ENCODE assay signal across 11 cellular contexts in genomic region chr13:42524487-42525034, GRCh38. TPM values are rescaled to one million over a fixed set of nuclear protein-coding genes. Genes with fewer than 3 reads are reported as not detected.
DNase-seq lines count a peak whose midpoint lies in the region; ATAC-seq and TF ChIP-seq lines count a peak whose summit lies in the region.
"Had no signal": no experiment of that assay in that cellular context is flagged by ENCODE, and none has a peak within 500 bp of the region (broad histone marks: within the 10 kb centered on the region; RNA-seq: fewer than 3 reads in every experiment).

No MANE protein-coding gene starts in this region.

- H3K9me3 Mint-ChIP-seq in HFFc6: no peaks in the 10 kb centered on the region; the same call in 1 of the 2 replicates

- no peaks in the 10 kb centered on the region for H3K36me3 Mint-ChIP-seq in HFFc6 (ENCODE audit: low read depth)

- H3K4me1 ChIP-seq in right atrium auricular region: no peaks in the 10 kb centered on the region
- H3K4me1 ChIP-seq: testis had no signal

- H3K27ac Mint-ChIP-seq in HFFc6: no peak overlapping the region
- H3K27ac Mint-ChIP-seq: activated T-helper 17 cell treated with anti-CD3 and anti-CD28 coated beads, Interleukin-2, amount 50 U/mL, for 72 hours had no signal

- H3K4me3 ChIP-seq in right atrium auricular region: no peak overlapping the region
- H3K4me3 ChIP-seq: testis had no signal

- no peaks in the 10 kb centered on the region; the same call in 1 of the 2 replicates for H3K4me1 Mint-ChIP-seq in HFFc6 (ENCODE audit: low read depth)
- H3K4me1 Mint-ChIP-seq: activated T-helper 17 cell treated with anti-CD3 and anti-CD28 coated beads, Interleukin-2, amount 50 U/mL, for 72 hours had no signal

- TF ChIP-seq CTCF in right atrium auricular region (IDR thresholded peaks at IDR 0.05) (no peak), HFFc6 (IDR thresholded peaks at IDR 0.05) (no peak)

- no peaks in the 10 kb centered on the region for H3K36me3 ChIP-seq in right atrium auricular region

- no peak overlapping the region for H3K4me3 Mint-ChIP-seq in HFFc6
- H3K4me3 Mint-ChIP-seq: activated T-helper 17 cell treated with anti-CD3 and anti-CD28 coated beads, Interleukin-2, amount 50 U/mL, for 72 hours had no signal

- H3K9me3 ChIP-seq in right atrium auricular region: no peaks in the 10 kb centered on the region
- H3K9me3 ChIP-seq: testis had no signal

- in situ Hi-C loops in ACHN (cut with HindIII; ENCODE audit: low pct_ligation_motif_present, low pct_unique_long_range_greater_than_20kb, low sequenced_read_pairs): no loop called here

- H3K27me3 Mint-ChIP-seq in HFFc6 (ENCODE audit: insufficient read depth): peaks cover 12% of the 10 kb centered on the region
- H3K27me3 Mint-ChIP-seq: activated T-helper 17 cell treated with anti-CD3 and anti-CD28 coated beads, Interleukin-2, amount 50 U/mL, for 72 hours had no signal

- H3K27me3 ChIP-seq in right atrium auricular region: no peaks in the 10 kb centered on the region
- H3K27me3 ChIP-seq: testis had no signal

- peak; percentile 49 for DNase-seq in ACHN
- DNase-seq in fibroblast of gingiva (ENCODE audit: low read depth): peak; percentile 52
- DNase-seq in D341Med (ENCODE audit: low spot score): no peak
- no peak for DNase-seq in right atrium auricular region (ENCODE audit: low spot score)
- no peak for DNase-seq in HFFc6
- DNase-seq: testis had no signal

- H3K27ac ChIP-seq in right atrium auricular region: no peak overlapping the region
- H3K27ac ChIP-seq: testis had no signal

- ATAC-seq in GM19452 (IDR thresholded peaks at IDR 0.05; ENCODE audit: unreplicated experiment): peak; percentile 90
- ATAC-seq in HG03457 (IDR thresholded peaks at IDR 0.05; ENCODE audit: unreplicated experiment): peak; percentile 81
- ATAC-seq in GM18858 (IDR thresholded peaks at IDR 0.05; ENCODE audit: unreplicated experiment): no peak
- ATAC-seq: activated T-helper 17 cell treated with anti-CD3 and anti-CD28 coated beads, Interleukin-2, amount 50 U/mL, for 72 hours had no signal

RNA-seq across cellular contexts. Expression of gene TNFSF11, which starts 49.4 kb away (rescaled TPM):
- total RNA-seq in right atrium auricular region: not detected
- not detected for total RNA-seq in HFFc6 (2021; fragmentation: NEBNext Ultra II Directional; extraction: Animal tissue kit (Norgen Biotek cat#: 25700))
- total RNA-seq: NCI-H460 had no signal

Comparison
In these comparisons a context has a peak if more than half of its experiments do, and no peak if none do; other contexts are left out.
1. DNase-seq: peak in ACHN (single experiment) and fibroblast of gingiva (single experiment); none in D341Med (single experiment), right atrium auricular region (single experiment) and HFFc6 (single experiment).